Comparison of ENCODE assay signal across 10 cellular contexts in the genomic region with DNA sequence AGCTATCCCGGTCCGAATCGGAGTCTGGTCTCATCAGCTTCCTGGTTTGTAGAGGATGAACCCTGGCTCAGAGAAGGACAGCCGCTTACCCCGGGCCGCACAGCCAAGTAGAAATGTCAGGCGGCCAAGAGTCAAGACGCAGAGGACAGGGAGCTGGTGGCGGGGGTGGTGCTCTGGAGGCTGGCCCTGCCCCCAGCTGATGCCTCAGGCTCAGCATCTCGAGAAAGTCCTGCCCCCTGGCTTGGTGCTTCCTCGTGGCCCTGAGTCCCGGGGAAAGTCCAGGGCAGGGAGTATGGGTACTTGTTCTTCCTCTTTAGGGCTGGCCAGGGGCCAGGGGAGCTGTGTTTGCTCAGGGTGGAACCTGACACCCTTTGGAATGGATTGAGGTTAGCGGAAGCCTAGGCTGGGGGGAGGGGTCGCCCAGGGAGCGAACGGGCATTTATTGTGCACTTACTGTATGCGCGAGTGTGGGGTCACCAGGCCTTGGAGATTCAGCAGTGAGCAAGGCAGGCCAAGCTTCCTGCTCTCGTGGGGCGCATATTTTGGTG. TPM values are rescaled to one million over a fixed set of nuclear protein-coding genes. Genes with fewer than 3 reads are reported as not detected.
DNase-seq lines count a peak whose midpoint lies in the region; ATAC-seq, FAIRE-seq and TF ChIP-seq lines count a peak whose summit lies in the region.
"Had no signal": no experiment of that assay in that cellular context is flagged by ENCODE, and none has a peak within 500 bp of the region (broad histone marks: within the 10 kb centered on the region; RNA-seq: fewer than 3 reads in every experiment).

No MANE protein-coding gene starts in this region.

- H3K4me1 ChIP-seq in H1 (replicated peaks in 1 of 4; ENCODE audit: control insufficient read depth in 3 of 4, insufficient read depth in 4 of 4, low read length in 3 of 4) (peaks cover 0 to 20% (median 14%) of the 10 kb centered on the region in 4 experiments; a peak in 4 of 7 replicates), neuronal stem cell (ENCODE audit: control insufficient read depth in 2 of 2, insufficient read depth in 1 of 2, low read depth in 1 of 2, low read length in 2 of 2) (peaks cover 0 to 12% of the 10 kb centered on the region in 2 donors)
- H3K4me1 ChIP-seq: SJSA1 had no signal

- H2BK12ac ChIP-seq in H1 (ENCODE audit: low read depth, low read length): peak overlapping the region; percentile 80; the same call in 1 of the 2 replicates
- H2BK12ac ChIP-seq in neuronal stem cell (ENCODE audit: low read length): peak overlapping the region; percentile 30

- peak overlapping the region; percentile 85 for H4K91ac ChIP-seq in H1 (replicated peaks; ENCODE audit: insufficient read length, low read length)
- no peak overlapping the region for H4K91ac ChIP-seq in neuronal stem cell (ENCODE audit: low read depth, low read length, poor library complexity)

- H2AK5ac ChIP-seq in H1 (ENCODE audit: low read depth, low read length) (no peak overlapping the region), neuronal stem cell (ENCODE audit: low read depth, low read length) (peak overlapping the region; percentile 96)

- no peak for ATAC-seq in GM19351 (IDR thresholded peaks at IDR 0.05; ENCODE audit: unreplicated experiment)

- H3K79me2 ChIP-seq in H1 (ENCODE audit: control insufficient read depth in 1 of 2, insufficient read depth in 2 of 2, low read length in 2 of 2): no peaks in the 10 kb centered on the region

- no peaks in the 10 kb centered on the region for H3K79me1 ChIP-seq in H1 (ENCODE audit: low read depth, low read length)
- no peaks in the 10 kb centered on the region for H3K79me1 ChIP-seq in neuronal stem cell (ENCODE audit: low read depth, low read length)

- POLR2A ChIA-PET in H1 (lab: Charles Lee; ENCODE audit: partially characterized antibody): interaction anchor here (1.6 kb wide), 1 partner anchor 10 kb away, joined by 3 read pairs; no protein-coding TSS in a partner anchor

- TF ChIP-seq RAD21 in H1 (IDR thresholded peaks at IDR 0.05 in 1 of 2, conservative IDR thresholded peaks at IDR 0.05 in 1 of 2; ENCODE audit: low read depth in 2 of 2, low read length in 2 of 2): no peak

- no peak for TF ChIP-seq POLR2A in H1 (IDR thresholded peaks at IDR 0.05; ENCODE audit: control extremely low read depth in 1 of 2, low read depth in 2 of 2, low read length in 2 of 2)

- H2AFZ ChIP-seq in H1 (ENCODE audit: low read length): no peak overlapping the region; the same call in 1 of the 2 replicates
- H2AFZ ChIP-seq in neuronal stem cell (ENCODE audit: low read length): no peak overlapping the region

- H3K9ac ChIP-seq in H1 (replicated peaks in 1 of 4; ENCODE audit: extremely low read depth in 1 of 4, low read depth in 3 of 4, low read length in 3 of 4): no peak overlapping the region
- peak overlapping the region; percentile 30 for H3K9ac ChIP-seq in neuronal stem cell (ENCODE audit: low read depth, low read length, poor library complexity)

- no peak overlapping the region for H3K23ac ChIP-seq in H1 (ENCODE audit: insufficient read length)
- H3K23ac ChIP-seq in neuronal stem cell (ENCODE audit: low read depth, low read length, poor library complexity): no peak overlapping the region

- H3K4me2 ChIP-seq in H1 (ENCODE audit: insufficient read depth in 1 of 2, low read depth in 2 of 2, low read length in 2 of 2) (peak overlapping the region; percentile 13 to 18; a peak in 2 of 4 replicates), neuronal stem cell (ENCODE audit: insufficient read depth, low read length, poor library complexity, severe bottlenecking) (peak overlapping the region; percentile 2)

- H4K8ac ChIP-seq in H1 (ENCODE audit: extremely low read depth, insufficient read depth, low read length) (peak overlapping the region; percentile 77), neuronal stem cell (ENCODE audit: low read depth, low read length) (no peak overlapping the region)

- H4K5ac ChIP-seq in H1 (ENCODE audit: insufficient read length, low read depth, low read length): peak overlapping the region; percentile 64

- peaks cover 0 to 2% of the 10 kb centered on the region in 2 experiments for H4K20me1 ChIP-seq in H1 (replicated peaks in 1 of 2; ENCODE audit: control insufficient read depth in 1 of 2, insufficient read depth in 2 of 2, low read length in 2 of 2)

- H2BK5ac ChIP-seq in H1 (ENCODE audit: low read depth, low read length): no peak overlapping the region
- H2BK5ac ChIP-seq in neuronal stem cell (ENCODE audit: low read length): no peak overlapping the region

- H2BK20ac ChIP-seq in H1 (ENCODE audit: low read length): peak overlapping the region; percentile 86; the same call in 1 of the 2 replicates

- H3K27ac ChIP-seq in H1 (ENCODE audit: low read depth, low read length) (no peak overlapping the region), neuronal stem cell (replicated peaks; ENCODE audit: low read length) (no peak overlapping the region)
- H3K27ac ChIP-seq: SJSA1 had no signal

- H3K4me3 ChIP-seq in H1 (ENCODE audit: extremely low read depth in 1 of 4, insufficient read depth in 2 of 4, low read depth in 3 of 4, low read length in 4 of 4) (no peak overlapping the region), neuronal stem cell (ENCODE audit: low read length in 2 of 2) (no peak overlapping the region)
- H3K4me3 ChIP-seq: SJSA1 had no signal

- H3K9me3 ChIP-seq in H1 (ENCODE audit: insufficient read depth in 2 of 2, low read depth in 1 of 2, low read length in 1 of 2) (no peaks in the 10 kb centered on the region), neuronal stem cell (replicated peaks in 1 of 2; ENCODE audit: control insufficient read depth in 2 of 2, insufficient read depth in 1 of 2, low read depth in 1 of 2, low read length in 2 of 2) (peaks cover 0 to 2% of the 10 kb centered on the region in 2 donors)
- H3K9me3 ChIP-seq: SJSA1 had no signal

- H3K27me3 ChIP-seq in H1 (replicated peaks in 1 of 4; ENCODE audit: control insufficient read depth in 3 of 4, extremely low read depth in 1 of 4, insufficient read depth in 3 of 4, low read length in 3 of 4) (peaks cover 0 to 3% (median 0%) of the 10 kb centered on the region in 4 experiments; a peak in 1 of 7 replicates), neuronal stem cell (ENCODE audit: control insufficient read depth in 3 of 3, insufficient read depth in 3 of 3, low read depth in 1 of 3, low read length in 3 of 3) (peaks cover 0 to 16% (median 11%) of the 10 kb centered on the region in 3 experiments)

- no peaks in the 10 kb centered on the region for H3K36me3 ChIP-seq in H1 (ENCODE audit: control insufficient read depth in 2 of 4, insufficient read depth in 4 of 4, low read length in 3 of 4)
- H3K36me3 ChIP-seq in neuronal stem cell (replicated peaks in 1 of 2; ENCODE audit: control insufficient read depth in 2 of 2, insufficient read depth in 2 of 2, low read length in 2 of 2): no peaks in the 10 kb centered on the region
- H3K36me3 ChIP-seq: SJSA1 had no signal

- no peak overlapping the region for H3K14ac ChIP-seq in H1 (ENCODE audit: insufficient read length)
- peak overlapping the region; percentile 71 for H3K14ac ChIP-seq in neuronal stem cell (ENCODE audit: low read length)

- DNase-seq in EH (ENCODE audit: low read depth): peak; percentile 55
- DNase-seq in NCI-H460 (ENCODE audit: extremely low read depth, low read depth): peak; percentile 78
- peak in 1 of 2 experiments; percentile 65 for DNase-seq in H1 (ENCODE audit: low read depth in 1 of 2, low spot score in 2 of 2)
- DNase-seq in neuronal stem cell (ENCODE audit: low spot score): no peak
- no peak for DNase-seq in stimulated activated CD4-positive, alpha-beta T cell treated with anti-CD3 and anti-CD28 coated beads, Interleukin-4, amount 100 ng/mL, for 1 hour
- no peak for DNase-seq in DMS114 treated with DMSO at 0.1 percent for 48 hours (lab: John Stamatoyannopoulos, UW; ENCODE audit: unreplicated experiment)
- DNase-seq in NCI-H1048 (lab: John Stamatoyannopoulos, UW): no peak

- H2BK120ac ChIP-seq in H1 (replicated peaks; ENCODE audit: low read depth, low read length) (peak overlapping the region; percentile 57), neuronal stem cell (ENCODE audit: low read depth, low read length) (peak overlapping the region; percentile 18)

- no peak overlapping the region for H3K4ac ChIP-seq in H1 (replicated peaks; ENCODE audit: insufficient read length, low read depth, low read length)
- H3K4ac ChIP-seq in neuronal stem cell (ENCODE audit: low read length): peak overlapping the region; percentile 93

- no peak for TF ChIP-seq CTCF in H1 (IDR thresholded peaks at IDR 0.05; ENCODE audit: control extremely low read depth in 1 of 3, insufficient read depth in 1 of 3, low read depth in 1 of 3, low read length in 3 of 3)

- FAIRE-seq in H1 (lab: Jason Lieb, UNC): no peak
- FAIRE-seq: endothelial cell of umbilical vein had no signal

- H3K56ac ChIP-seq in H1 (replicated peaks; ENCODE audit: insufficient read length, low read depth, low read length): no peak overlapping the region

- H3K18ac ChIP-seq in H1 (ENCODE audit: extremely low read depth, low read length) (peak overlapping the region; percentile 78), neuronal stem cell (ENCODE audit: low read length) (peak overlapping the region; percentile 71)

- no peak for TF ChIP-seq EP300 in H1 (IDR thresholded peaks at IDR 0.05; ENCODE audit: borderline replicate concordance in 1 of 2, low read depth in 2 of 2, low read length in 2 of 2)

- CTCF ChIA-PET in H1 (lab: Charles Lee; ENCODE audit: partially characterized antibody): interaction anchor here (0.6 to 13.9 kb wide), 13 partner anchors 8 to 132 kb away, joined by 3 to 110 read pairs (median 5); a partner anchor contains a TSS

- no peaks in the 10 kb centered on the region for H3K23me2 ChIP-seq in H1 (ENCODE audit: low read depth, low read length)

- H2BK15ac ChIP-seq in H1 (ENCODE audit: low read length): no peak overlapping the region
- peak overlapping the region; percentile 71 for H2BK15ac ChIP-seq in neuronal stem cell (ENCODE audit: low read length)

- 70% methylated on average over 20 of the region's 20 CpGs; no CpG with 5 or more reads in 1 of the 2 experiments for WGBS in H1 (ENCODE audit: extremely low coverage in 1 of 2, insufficient coverage in 1 of 2, insufficient read length in 1 of 2, insufficient replicate concordance in 2 of 2, low coverage in 1 of 2, low lambda C conversion rate in 2 of 2, missing lambda C conversion rate in 1 of 2), 2 experiments
- WGBS in neuronal stem cell (ENCODE audit: extremely low coverage in 2 of 2, insufficient read length in 2 of 2, insufficient replicate concordance in 1 of 2), 2 donors: no CpG with 5 or more reads among the region's 20 CpGs

RNA-seq across cellular contexts. Expression of a gene that starts 2.2 kb away (rescaled TPM):
- total RNA-seq in NCI-H460 (2014; rRNA removed; shearing (Covaris generic)): 0.69 and 0.98 TPM in 2 replicates
- 0.71 and 0.91 TPM in 2 replicates for polyA plus RNA-seq in NCI-H460 (2014; cell fraction: nucleus; rRNA removed)
- total RNA-seq in H1 (2021; fragmentation: NEBNext Ultra II Directional; extraction: Animal tissue kit (Norgen Biotek cat#: 25700)): 24.6 and 26.1 TPM in 2 replicates
- 17.1 and 30.2 TPM in 2 replicates for polyA plus RNA-seq in H1 (2011; rRNA removed)
- polyA plus RNA-seq in H1 (2011; cell fraction: cytosol; rRNA removed): 22.0 TPM
- 41.8 TPM for polyA plus RNA-seq in H1 (2011; cell fraction: nucleus; rRNA removed)
- polyA plus RNA-seq in H1 (2012, experiment 1 of 2): 29.8 to 44.6 TPM (median 40.4 TPM) in 4 replicates
- 36.2 TPM for polyA plus RNA-seq in H1 (2012, experiment 2 of 2)
- polyA plus RNA-seq in H1 (2013, experiment 1 of 2): 37.5 TPM
- polyA plus RNA-seq in H1 (2013, experiment 2 of 2): 30.4 TPM
- 9.9 and 14.4 TPM in 2 replicates for polyA minus RNA-seq in H1 (2011; rRNA and poly(A)+ RNA removed)
- 18.3 TPM for polyA minus RNA-seq in H1 (2011; cell fraction: cytosol; rRNA and poly(A)+ RNA removed)
- polyA minus RNA-seq in H1 (2011; cell fraction: nucleus; rRNA and poly(A)+ RNA removed): 12.6 TPM
- 23.4 TPM for polyA plus RNA-seq in neuronal stem cell (2013, experiment 1 of 2)
- polyA plus RNA-seq in neuronal stem cell (2013, experiment 2 of 2): 21.0 TPM
- total RNA-seq: endothelial cell of umbilical vein, SJSA1 had no signal

RNA-seq across cellular contexts. Expression of a gene that starts 10.1 kb away (rescaled TPM):
- 6.2 and 6.8 TPM in 2 replicates for total RNA-seq in NCI-H460 (2014; rRNA removed; shearing (Covaris generic))
- 4.7 and 5.3 TPM in 2 replicates for polyA plus RNA-seq in NCI-H460 (2014; cell fraction: nucleus; rRNA removed)
- total RNA-seq in H1 (2021; fragmentation: NEBNext Ultra II Directional; extraction: Animal tissue kit (Norgen Biotek cat#: 25700)): 31.3 and 32.9 TPM in 2 replicates
- polyA plus RNA-seq in H1 (2011; rRNA removed): 10.6 and 20.4 TPM in 2 replicates
- 7.1 TPM for polyA plus RNA-seq in H1 (2011; cell fraction: cytosol; rRNA removed)
- polyA plus RNA-seq in H1 (2011; cell fraction: nucleus; rRNA removed): 30.2 TPM
- polyA plus RNA-seq in H1 (2012, experiment 1 of 2): 18.6 to 28.3 TPM (median 25.8 TPM) in 4 replicates
- 19.0 TPM for polyA plus RNA-seq in H1 (2012, experiment 2 of 2)
- 19.7 TPM for polyA plus RNA-seq in H1 (2013, experiment 1 of 2)
- 18.8 TPM for polyA plus RNA-seq in H1 (2013, experiment 2 of 2)
- polyA minus RNA-seq in H1 (2011; rRNA and poly(A)+ RNA removed): 21.0 and 23.7 TPM in 2 replicates
- polyA minus RNA-seq in H1 (2011; cell fraction: cytosol; rRNA and poly(A)+ RNA removed): 19.8 TPM
- 19.9 TPM for polyA minus RNA-seq in H1 (2011; cell fraction: nucleus; rRNA and poly(A)+ RNA removed)
- polyA plus RNA-seq in neuronal stem cell (2013, experiment 1 of 2): 25.4 TPM
- 24.7 TPM for polyA plus RNA-seq in neuronal stem cell (2013, experiment 2 of 2)

RNA-seq across cellular contexts. Expression of a gene that starts 51.2 kb away (rescaled TPM):
- 12.9 and 16.4 TPM in 2 replicates for total RNA-seq in NCI-H460 (2014; rRNA removed; shearing (Covaris generic))
- polyA plus RNA-seq in NCI-H460 (2014; cell fraction: nucleus; rRNA removed): 46.5 and 49.2 TPM in 2 replicates
- 21.4 and 23.4 TPM in 2 replicates for total RNA-seq in H1 (2021; fragmentation: NEBNext Ultra II Directional; extraction: Animal tissue kit (Norgen Biotek cat#: 25700))
- 36.9 and 48.4 TPM in 2 replicates for polyA plus RNA-seq in H1 (2011; rRNA removed)
- 33.3 TPM for polyA plus RNA-seq in H1 (2011; cell fraction: cytosol; rRNA removed)
- 74.8 TPM for polyA plus RNA-seq in H1 (2011; cell fraction: nucleus; rRNA removed)
- polyA plus RNA-seq in H1 (2012, experiment 1 of 2): 17.8 to 23.6 TPM (median 21.2 TPM) in 4 replicates
- polyA plus RNA-seq in H1 (2012, experiment 2 of 2): 27.9 TPM
- 20.4 TPM for polyA plus RNA-seq in H1 (2013, experiment 1 of 2)
- polyA plus RNA-seq in H1 (2013, experiment 2 of 2): 17.7 TPM
- 12.6 and 14.5 TPM in 2 replicates for polyA minus RNA-seq in H1 (2011; rRNA and poly(A)+ RNA removed)
- 25.8 TPM for polyA minus RNA-seq in H1 (2011; cell fraction: cytosol; rRNA and poly(A)+ RNA removed)
- polyA minus RNA-seq in H1 (2011; cell fraction: nucleus; rRNA and poly(A)+ RNA removed): 32.4 TPM
- 19.0 TPM for polyA plus RNA-seq in neuronal stem cell (2013, experiment 1 of 2)
- 17.8 TPM for polyA plus RNA-seq in neuronal stem cell (2013, experiment 2 of 2)

RNA-seq across cellular contexts. Expression of a gene that starts 52.1 kb away (rescaled TPM):
- 35.8 and 40.8 TPM in 2 replicates for total RNA-seq in NCI-H460 (2014; rRNA removed; shearing (Covaris generic))
- 33.9 and 40.5 TPM in 2 replicates for polyA plus RNA-seq in NCI-H460 (2014; cell fraction: nucleus; rRNA removed)
- total RNA-seq in H1 (2021; fragmentation: NEBNext Ultra II Directional; extraction: Animal tissue kit (Norgen Biotek cat#: 25700)): 72.8 and 80.3 TPM in 2 replicates
- polyA plus RNA-seq in H1 (2011; rRNA removed): 63.8 and 83.6 TPM in 2 replicates
- polyA plus RNA-seq in H1 (2011; cell fraction: cytosol; rRNA removed): 71.0 TPM
- 47.1 TPM for polyA plus RNA-seq in H1 (2011; cell fraction: nucleus; rRNA removed)
- 42.7 to 64.5 TPM (median 57.7 TPM) in 4 replicates for polyA plus RNA-seq in H1 (2012, experiment 1 of 2)
- 118 TPM for polyA plus RNA-seq in H1 (2012, experiment 2 of 2)
- 48.2 TPM for polyA plus RNA-seq in H1 (2013, experiment 1 of 2)
- polyA plus RNA-seq in H1 (2013, experiment 2 of 2): 51.1 TPM
- polyA minus RNA-seq in H1 (2011; rRNA and poly(A)+ RNA removed): 6.2 and 7.2 TPM in 2 replicates
- 19.3 TPM for polyA minus RNA-seq in H1 (2011; cell fraction: cytosol; rRNA and poly(A)+ RNA removed)
- polyA minus RNA-seq in H1 (2011; cell fraction: nucleus; rRNA and poly(A)+ RNA removed): 11.1 TPM
- 39.9 TPM for polyA plus RNA-seq in neuronal stem cell (2013, experiment 1 of 2)
- 40.6 TPM for polyA plus RNA-seq in neuronal stem cell (2013, experiment 2 of 2)

Comparison
In these comparisons a context has a peak if more than half of its experiments do, and no peak if none do; other contexts are left out.
1. DNase-seq: peak in EH (single experiment) and NCI-H460 (single experiment); none in neuronal stem cell (single experiment), stimulated activated CD4-positive, alpha-beta T cell treated with anti-CD3 and anti-CD28 coated beads, Interleukin-4, amount 100 ng/mL, for 1 hour (single experiment), DMS114 treated with DMSO at 0.1 percent for 48 hours (single experiment) and NCI-H1048 (single experiment).
2. RNA of a gene that starts 2.2 kb away (total RNA-seq): 24.6 to 26.1 TPM in H1; 0.69 to 0.98 TPM in NCI-H460; every median in the first group is over 10 times any median in the second.